8 cellular contexts compared by ENCODE assay signal in the genomic region with DNA sequence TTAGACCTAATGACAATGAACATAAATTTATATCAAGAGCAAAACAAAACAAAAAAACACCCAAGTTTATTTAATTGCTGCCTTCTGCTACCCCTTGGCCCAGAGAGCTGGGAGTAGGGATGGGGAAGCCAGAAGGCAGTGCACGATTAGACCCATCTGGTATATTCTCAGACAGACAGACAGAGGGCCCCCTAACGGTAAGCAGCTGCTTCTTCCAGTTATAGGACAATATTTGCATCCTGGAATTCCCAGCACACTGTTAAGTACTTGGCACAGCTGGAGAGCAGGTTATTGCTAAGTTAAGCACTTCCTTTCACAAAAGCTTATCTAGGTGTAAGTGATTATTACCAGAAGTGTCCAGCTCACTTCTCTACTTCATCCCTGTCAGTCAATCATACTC. TPM values are rescaled to one million over a fixed set of nuclear protein-coding genes. Genes with fewer than 3 reads are reported as not detected.
DNase-seq lines count a peak whose midpoint lies in the region; ATAC-seq and TF ChIP-seq lines count a peak whose summit lies in the region.

No MANE protein-coding gene starts in this region.

- no peaks in the 10 kb centered on the region for H3K36me3 ChIP-seq in left lung

- H3K27ac Mint-ChIP-seq in WTC11, result no peak overlapping the region
- H3K27ac Mint-ChIP-seq in activated naive CD4-positive, alpha-beta T cell treated with anti-CD3 and anti-CD28 coated beads for 36 hours, result no peak overlapping the region

- CTCF ChIA-PET in WTC11 (lab: Charles Lee), result interaction anchor here (0.7 to 2.9 kb wide), 11 partner anchors 11 to 292 kb away, joined by 3 to 16 read pairs (median 4); partner anchors contain the start of genes C2CD4B and VPS13C
- CTCF ChIA-PET in activated naive CD4-positive, alpha-beta T cell treated with anti-CD3 and anti-CD28 coated beads for 36 hours (lab: Charles Lee), result interaction anchor here (0.7 to 3.4 kb wide), 8 partner anchors 15 to 108 kb away, joined by 3 to 12 read pairs (median 3); no protein-coding TSS in a partner anchor

- no peaks in the 10 kb centered on the region for H3K27me3 ChIP-seq in left lung

- peaks cover 21% of the 10 kb centered on the region for H3K4me1 Mint-ChIP-seq in WTC11
- peaks cover 44% of the 10 kb centered on the region for H3K4me1 Mint-ChIP-seq in activated naive CD4-positive, alpha-beta T cell treated with anti-CD3 and anti-CD28 coated beads for 36 hours (ENCODE audit: low read depth)

- ATAC-seq in WTC11, result peak; percentile 62
- peak; percentile 89 for ATAC-seq in left lung
- ATAC-seq in GM18907 (IDR thresholded peaks at IDR 0.05; ENCODE audit: unreplicated experiment), result no peak

- TF ChIP-seq CTCF in WTC11 (IDR thresholded peaks at IDR 0.05), result no peak
- TF ChIP-seq CTCF in left lung (IDR thresholded peaks at IDR 0.05), result peak; percentile 26 to 37

- no peak overlapping the region for H3K27ac ChIP-seq in left lung

- no peaks in the 10 kb centered on the region for H3K9me3 ChIP-seq in left lung

- H3K9me3 Mint-ChIP-seq in WTC11, result peaks cover 17% of the 10 kb centered on the region
- H3K9me3 Mint-ChIP-seq in activated naive CD4-positive, alpha-beta T cell treated with anti-CD3 and anti-CD28 coated beads for 36 hours, result no peaks in the 10 kb centered on the region

- H3K4me3 Mint-ChIP-seq in WTC11, result no peak overlapping the region
- no peak overlapping the region for H3K4me3 Mint-ChIP-seq in activated naive CD4-positive, alpha-beta T cell treated with anti-CD3 and anti-CD28 coated beads for 36 hours

- H3K36me3 Mint-ChIP-seq in WTC11, result no peaks in the 10 kb centered on the region
- H3K36me3 Mint-ChIP-seq in activated naive CD4-positive, alpha-beta T cell treated with anti-CD3 and anti-CD28 coated beads for 36 hours (ENCODE audit: low read depth), result no peaks in the 10 kb centered on the region

- H3K4me3 ChIP-seq in left lung, result no peak overlapping the region

- H3K27me3 Mint-ChIP-seq in WTC11 (ENCODE audit: low read depth), result no peaks in the 10 kb centered on the region
- no peaks in the 10 kb centered on the region for H3K27me3 Mint-ChIP-seq in activated naive CD4-positive, alpha-beta T cell treated with anti-CD3 and anti-CD28 coated beads for 36 hours (ENCODE audit: low read depth)

- DNase-seq in DMS 273 treated with DMSO at 0.1 percent for 48 hours (lab: John Stamatoyannopoulos, UW), result peak; percentile 60
- DNase-seq in NCI-H1694 (lab: John Stamatoyannopoulos, UW), result peak; percentile 54
- no peak for DNase-seq in WTC11 (ENCODE audit: low spot score)
- DNase-seq in left lung, result no peak
- no peak for DNase-seq in retina
- DNase-seq in putamen (ENCODE audit: low spot score), result no peak
- DNase-seq in activated naive CD4-positive, alpha-beta T cell treated with anti-CD3 and anti-CD28 coated beads for 36 hours, result no peak

- POLR2A ChIA-PET in WTC11 (lab: Charles Lee), result no interaction called here

- H3K4me1 ChIP-seq in left lung, result peaks cover 0 to 29% of the 10 kb centered on the region in 2 donors

- intact Hi-C loops in left lung (cut with DNase I), result no loop called here
- intact Hi-C loops in activated naive CD4-positive, alpha-beta T cell treated with anti-CD3 and anti-CD28 coated beads for 36 hours (cut with micrococcal nuclease), result loop anchor here (2.0 kb wide), 2 partner anchors 15 to 129 kb away; no protein-coding TSS in a partner anchor

TF ChIP-seq in WTC11, 78 proteins besides CTCF, POLR2A, EP300 and RAD21:
- TF ChIP-seq NFYB (CRISPR knock-in tag; conservative IDR thresholded peaks at IDR 0.05; ENCODE audit: low read depth) (no peak), ZMAT4 (CRISPR knock-in tag; IDR thresholded peaks at IDR 0.05) (no peak), GABPB1 (CRISPR knock-in tag; IDR thresholded peaks at IDR 0.05) (no peak), MXD4 (CRISPR knock-in tag; IDR thresholded peaks at IDR 0.05; ENCODE audit: borderline replicate concordance) (no peak), RELA (CRISPR knock-in tag; IDR thresholded peaks at IDR 0.05; ENCODE audit: borderline replicate concordance) (no peak), ZNF396 (CRISPR knock-in tag; IDR thresholded peaks at IDR 0.05; ENCODE audit: borderline replicate concordance) (no peak)
- TF ChIP-seq, protein P1, sequence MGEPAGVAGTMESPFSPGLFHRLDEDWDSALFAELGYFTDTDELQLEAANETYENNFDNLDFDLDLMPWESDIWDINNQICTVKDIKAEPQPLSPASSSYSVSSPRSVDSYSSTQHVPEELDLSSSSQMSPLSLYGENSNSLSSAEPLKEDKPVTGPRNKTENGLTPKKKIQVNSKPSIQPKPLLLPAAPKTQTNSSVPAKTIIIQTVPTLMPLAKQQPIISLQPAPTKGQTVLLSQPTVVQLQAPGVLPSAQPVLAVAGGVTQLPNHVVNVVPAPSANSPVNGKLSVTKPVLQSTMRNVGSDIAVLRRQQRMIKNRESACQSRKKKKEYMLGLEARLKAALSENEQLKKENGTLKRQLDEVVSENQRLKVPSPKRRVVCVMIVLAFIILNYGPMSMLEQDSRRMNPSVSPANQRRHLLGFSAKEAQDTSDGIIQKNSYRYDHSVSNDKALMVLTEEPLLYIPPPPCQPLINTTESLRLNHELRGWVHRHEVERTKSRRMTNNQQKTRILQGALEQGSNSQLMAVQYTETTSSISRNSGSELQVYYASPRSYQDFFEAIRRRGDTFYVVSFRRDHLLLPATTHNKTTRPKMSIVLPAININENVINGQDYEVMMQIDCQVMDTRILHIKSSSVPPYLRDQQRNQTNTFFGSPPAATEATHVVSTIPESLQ (CRISPR knock-in tag; IDR thresholded peaks at IDR 0.05), result no peak
TF ChIP-seq in WTC11: peak in this region for 0.

RNA-seq across cellular contexts. Expression of gene C2CD4B, which starts 39.3 kb away (rescaled TPM):
- total RNA-seq in WTC11 (2021), result 0.82 to 1.3 TPM (median 0.96 TPM) in 3 replicates
- total RNA-seq in left lung, result 1 to 10 TPM; 2.4 to 4.2 TPM
- total RNA-seq in activated naive CD4-positive, alpha-beta T cell treated with anti-CD3 and anti-CD28 coated beads for 36 hours, result under 1 TPM in 1 of 2 experiments, not detected in 1; 0.20 TPM

RNA-seq across cellular contexts. Expression of gene C2CD4A, which starts 59.0 kb away (rescaled TPM):
- total RNA-seq in WTC11 (2021) (0.32 to 0.42 TPM (median 0.41 TPM) in 3 replicates), left lung (under 1 TPM; 0.44 to 0.79 TPM)
- total RNA-seq in activated naive CD4-positive, alpha-beta T cell treated with anti-CD3 and anti-CD28 coated beads for 36 hours, result under 1 TPM; 0.14 to 0.27 TPM

Comparison
In these comparisons a context has a peak if more than half of its experiments do, and no peak if none do; other contexts are left out.
1. DNase-seq: peak in DMS 273 treated with DMSO at 0.1 percent for 48 hours (single experiment) and NCI-H1694 (single experiment); none in WTC11 (single experiment), left lung (0 of 2), retina (single experiment), putamen (single experiment) and activated naive CD4-positive, alpha-beta T cell treated with anti-CD3 and anti-CD28 coated beads for 36 hours (single experiment).